In the genomic region with DNA sequence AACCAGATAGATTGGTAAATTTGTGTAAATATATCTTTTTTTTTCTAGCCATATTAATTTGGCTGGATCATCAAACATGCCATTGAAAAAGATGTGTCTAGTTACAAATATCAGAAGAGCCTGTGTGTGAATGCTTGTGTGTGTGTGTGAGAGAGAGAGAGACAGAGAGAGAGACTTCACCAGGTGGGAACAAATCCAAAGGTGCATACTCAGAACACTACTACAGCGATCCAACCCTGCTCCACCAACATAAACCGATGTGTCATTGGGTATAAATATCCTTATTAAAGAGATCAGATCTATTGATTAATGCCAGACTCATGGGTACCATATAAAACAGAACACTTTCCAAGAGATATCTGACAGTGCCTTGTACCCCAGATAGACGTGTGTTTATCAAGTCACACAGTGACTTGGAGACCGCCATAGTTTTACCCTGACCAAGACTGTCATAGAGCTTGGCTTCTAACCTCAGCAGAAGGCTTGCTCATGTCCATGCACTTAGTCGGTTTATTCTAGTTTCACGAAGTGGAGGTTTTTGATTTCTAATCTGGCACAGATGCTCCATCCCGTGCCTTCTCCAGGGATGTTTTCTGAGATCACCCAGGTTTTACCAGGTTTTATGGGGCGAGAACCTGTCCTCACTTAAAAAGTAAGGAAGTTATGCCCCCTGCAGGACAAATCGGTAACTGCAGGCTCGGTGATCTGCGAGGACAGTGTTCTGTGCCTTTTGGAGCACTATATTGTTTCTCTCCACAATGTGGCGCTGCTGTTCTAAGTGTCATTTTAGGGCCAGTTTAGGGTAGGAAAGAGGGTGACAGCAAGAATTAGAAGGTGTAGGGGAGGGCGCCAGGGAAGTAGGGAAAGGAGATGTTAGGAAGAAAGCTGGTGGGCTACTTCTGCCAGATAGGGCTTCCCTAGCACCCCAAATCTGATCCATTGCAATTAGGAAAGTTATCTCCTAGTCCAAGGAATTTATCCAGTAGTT, we compare ENCODE assay signal across 7 cellular contexts. TPM values are rescaled to one million over a fixed set of nuclear protein-coding genes. Genes with fewer than 3 reads are reported as not detected.
DNase-seq lines count a peak whose midpoint lies in the region; ATAC-seq, FAIRE-seq and TF ChIP-seq lines count a peak whose summit lies in the region.

No MANE protein-coding gene starts in this region.

- no peaks in the 10 kb centered on the region for H3K27me3 ChIP-seq in bronchial epithelial cell (ENCODE audit: control insufficient read depth, insufficient read depth, low read length)

- peak; percentile 99 for FAIRE-seq in bronchial epithelial cell (lab: Jason Lieb, UNC)

- TF ChIP-seq CTCF in WI38 (IDR thresholded peaks at IDR 0.05; ENCODE audit: low read depth, low read length) = peak; percentile 93
- TF ChIP-seq CTCF in bronchial epithelial cell (IDR thresholded peaks at IDR 0.05; ENCODE audit: insufficient read depth, low read length, severe bottlenecking) = peak; percentile 90

- DNase-seq in NCI-H345 treated with DMSO at 0.1 percent for 48 hours (lab: John Stamatoyannopoulos, UW; ENCODE audit: unreplicated experiment) = peak; percentile 74
- peak; percentile 87 for DNase-seq in bronchial epithelial cell (ENCODE audit: low read depth)
- peak; percentile 95 for DNase-seq in islet precursor cell
- peak; percentile 92 to 99 (median 96) for DNase-seq in stimulated activated CD4-positive, alpha-beta T cell treated with anti-CD3 and anti-CD28 coated beads, Interleukin-1b, Interleukin-23, amount 100 ng/mL, for 24 hours (ENCODE audit: low read depth in 4 of 4, low spot score in 1 of 4)

- H3K36me3 ChIP-seq in bronchial epithelial cell (ENCODE audit: control insufficient read depth, insufficient read depth, low read length) = no peaks in the 10 kb centered on the region

- ATAC-seq in GM18508 (IDR thresholded peaks at IDR 0.05; ENCODE audit: insufficient read depth, unreplicated experiment) = peak; percentile 79
- peak; percentile 88 for ATAC-seq in HG03175 (IDR thresholded peaks at IDR 0.05; ENCODE audit: unreplicated experiment)

- H3K4me3 ChIP-seq in WI38 (ENCODE audit: low read depth, low read length) = no peak overlapping the region
- no peak overlapping the region for H3K4me3 ChIP-seq in bronchial epithelial cell (ENCODE audit: low read depth, low read length)

RNA-seq across cellular contexts. Expression of gene WNT8B, which starts 29.3 kb away (rescaled TPM):
- not detected in 2 replicates for total RNA-seq in bronchial epithelial cell
